In genomic region chr15:47812436-47813109, GRCh38 we compare ENCODE assay signal across 10 cellular contexts.
DNase-seq lines count a peak whose midpoint lies in the region; ATAC-seq, FAIRE-seq and TF ChIP-seq lines count a peak whose summit lies in the region.
"Had no signal": no experiment of that assay in that cellular context is flagged by ENCODE, and none has a peak within 500 bp of the region (broad histone marks: within the 10 kb centered on the region; RNA-seq: fewer than 3 reads in every experiment).

No MANE protein-coding gene starts in this region.

- TF ChIP-seq POLR2A in A549 (IDR thresholded peaks at IDR 0.05; ENCODE audit: low read length) (no peak), endothelial cell of umbilical vein (IDR thresholded peaks at IDR 0.05; ENCODE audit: low read depth, low read length) (no peak)

- dilution Hi-C loops in endothelial cell of umbilical vein (cut with MboI; ENCODE audit: extremely low pct_ligation_motif_present, low sequenced_read_pairs) = no loop called here

- ATAC-seq in A549 = peak; percentile 78 to 91
- ATAC-seq in GM19452 (IDR thresholded peaks at IDR 0.05; ENCODE audit: unreplicated experiment) = peak; percentile 75
- peak; percentile 73 for ATAC-seq in HG03354 (IDR thresholded peaks at IDR 0.05; ENCODE audit: poor library complexity, severe bottlenecking, unreplicated experiment)

- no peaks in the 10 kb centered on the region for H3K27me3 Mint-ChIP-seq in activated T-helper 1 cell treated with anti-CD3 and anti-CD28 coated beads, Interleukin-12 subunit alpha, Interleukin-12 subunit beta, Interleukin-2, Interleukin-4 antibody, amounts not matched to agents 30 ng/mL and 10 ng/mL and 1 ng/mL, durations not matched to agents 14 hours and 24 hours and 36 hours (ENCODE audit: insufficient read depth)

- WGBS in A549 (ENCODE audit: missing lambda C conversion rate) = 8% methylated on average over 5 of the region's 5 CpGs

- intact Hi-C loops in endothelial cell of umbilical vein (cut with micrococcal nuclease) = no loop called here
- intact Hi-C loops in activated T-helper 1 cell treated with anti-CD3 and anti-CD28 coated beads, Interleukin-12 subunit alpha, Interleukin-12 subunit beta, Interleukin-2, Interleukin-4 antibody, amounts not matched to agents 30 ng/mL and 10 ng/mL and 1 ng/mL, durations not matched to agents 14 hours and 24 hours and 36 hours (cut with micrococcal nuclease) = no loop called here

- H3K9me3 Mint-ChIP-seq in activated T-helper 1 cell treated with anti-CD3 and anti-CD28 coated beads, Interleukin-12 subunit alpha, Interleukin-12 subunit beta, Interleukin-2, Interleukin-4 antibody, amounts not matched to agents 30 ng/mL and 10 ng/mL and 1 ng/mL, durations not matched to agents 14 hours and 24 hours and 36 hours = no peaks in the 10 kb centered on the region
- H3K9me3 Mint-ChIP-seq: activated CD4-positive, alpha-beta memory T cell treated with anti-CD3 and anti-CD28 coated beads for 36 hours had no signal

- FAIRE-seq in A549 (lab: Jason Lieb, UNC) = no peak
- peak; percentile 56 for FAIRE-seq in endothelial cell of umbilical vein (lab: Jason Lieb, UNC)

- POLR2A ChIA-PET in A549 (lab: Yijun Ruan, JAX) = no interaction called here
- POLR2A ChIA-PET in endothelial cell of umbilical vein (lab: Charles Lee) = no interaction called here

- no TSS peak for BruUV-seq in endothelial cell of umbilical vein (replicated peaks; lab: Mats Ljungman, UMichigan)

- H3K4me3 ChIP-seq in A549 (no peak overlapping the region), endothelial cell of umbilical vein (replicated peaks in 1 of 3; ENCODE audit: insufficient read depth in 1 of 3, low read depth in 1 of 3, low read length in 3 of 3) (no peak overlapping the region)

- no peaks in the 10 kb centered on the region for H3K36me3 Mint-ChIP-seq in activated T-helper 1 cell treated with anti-CD3 and anti-CD28 coated beads, Interleukin-12 subunit alpha, Interleukin-12 subunit beta, Interleukin-2, Interleukin-4 antibody, amounts not matched to agents 30 ng/mL and 10 ng/mL and 1 ng/mL, durations not matched to agents 14 hours and 24 hours and 36 hours (ENCODE audit: low read depth)
- H3K36me3 Mint-ChIP-seq: activated CD4-positive, alpha-beta memory T cell treated with anti-CD3 and anti-CD28 coated beads for 36 hours had no signal

- TF ChIP-seq RAD21 in A549 (conservative IDR thresholded peaks at IDR 0.05 in 1 of 2, IDR thresholded peaks at IDR 0.05 in 1 of 2) = no peak

- H3K4me1 ChIP-seq in A549 (peaks cover 12% of the 10 kb centered on the region; the same call in 2 of the 3 replicates), endothelial cell of umbilical vein (ENCODE audit: control insufficient read depth, extremely low read depth, insufficient read depth, low read length) (peaks cover 12% of the 10 kb centered on the region)

- no peak overlapping the region for H3K4me3 Mint-ChIP-seq in activated T-helper 1 cell treated with anti-CD3 and anti-CD28 coated beads, Interleukin-12 subunit alpha, Interleukin-12 subunit beta, Interleukin-2, Interleukin-4 antibody, amounts not matched to agents 30 ng/mL and 10 ng/mL and 1 ng/mL, durations not matched to agents 14 hours and 24 hours and 36 hours
- H3K4me3 Mint-ChIP-seq: activated CD4-positive, alpha-beta memory T cell treated with anti-CD3 and anti-CD28 coated beads for 36 hours had no signal

- H3K27ac ChIP-seq in A549 (no peak overlapping the region; a peak in 1 of 6 replicates), endothelial cell of umbilical vein (ENCODE audit: insufficient read depth, low read depth, low read length) (peak overlapping the region; percentile 4)

- peak overlapping the region; percentile 33 for H3K4me2 ChIP-seq in A549
- H3K4me2 ChIP-seq in endothelial cell of umbilical vein (ENCODE audit: insufficient read depth, low read length) = peak overlapping the region; percentile 18

- DNase-seq in A549 (ENCODE audit: low read depth in 1 of 2, low spot score in 1 of 2) (peak; percentile 2 to 74), endothelial cell of umbilical vein (ENCODE audit: low read depth, low spot score) (no peak), NCI-H2196 treated with DMSO at 0.1 percent for 48 hours (lab: John Stamatoyannopoulos, UW; ENCODE audit: unreplicated experiment) (no peak), iPS-NIHi11 (ENCODE audit: low spot score) (no peak), DMS 273 treated with DMSO at 0.1 percent for 48 hours (lab: John Stamatoyannopoulos, UW) (no peak)
- DNase-seq in activated T-helper 1 cell treated with anti-CD3 and anti-CD28 coated beads, Interleukin-12 subunit alpha, Interleukin-12 subunit beta, Interleukin-2, Interleukin-4 antibody, amounts not matched to agents 30 ng/mL and 10 ng/mL and 1 ng/mL, durations not matched to agents 14 hours and 24 hours and 36 hours (ENCODE audit: low spot score) = no peak
- DNase-seq: activated CD4-positive, alpha-beta memory T cell treated with anti-CD3 and anti-CD28 coated beads for 36 hours; KBM-7 had no signal

- H3K79me2 ChIP-seq in endothelial cell of umbilical vein (ENCODE audit: control insufficient read depth, insufficient read depth, low read length) = no peaks in the 10 kb centered on the region

- H2AFZ ChIP-seq in endothelial cell of umbilical vein (ENCODE audit: low read depth, low read length) = peak overlapping the region; percentile 20

- CTCF ChIA-PET in A549 (lab: Yijun Ruan, JAX) (no interaction called here), endothelial cell of umbilical vein (lab: Charles Lee) (interaction anchor here (1.0 kb wide), 1 partner anchor 16 kb away, joined by 3 read pairs; no protein-coding TSS in a partner anchor)

- TF ChIP-seq CTCF in A549 (IDR thresholded peaks at IDR 0.05) (no peak), endothelial cell of umbilical vein (IDR thresholded peaks at IDR 0.05; ENCODE audit: extremely low read depth in 1 of 2, insufficient read depth in 1 of 2, low read depth in 1 of 2, low read length in 2 of 2) (no peak)

- H3K9me3 ChIP-seq in A549 = no peaks in the 10 kb centered on the region
- H3K9me3 ChIP-seq in endothelial cell of umbilical vein (replicated peaks; ENCODE audit: control insufficient read depth, insufficient read depth, low read length) = no peaks in the 10 kb centered on the region

- H3K4me1 Mint-ChIP-seq in activated T-helper 1 cell treated with anti-CD3 and anti-CD28 coated beads, Interleukin-12 subunit alpha, Interleukin-12 subunit beta, Interleukin-2, Interleukin-4 antibody, amounts not matched to agents 30 ng/mL and 10 ng/mL and 1 ng/mL, durations not matched to agents 14 hours and 24 hours and 36 hours (ENCODE audit: low read depth) = peaks cover 13% of the 10 kb centered on the region

- H3K9ac ChIP-seq in endothelial cell of umbilical vein (replicated peaks; ENCODE audit: extremely low read depth, insufficient read depth, low read length) = no peak overlapping the region

- H3K36me3 ChIP-seq in endothelial cell of umbilical vein (ENCODE audit: control insufficient read depth in 2 of 2, extremely low read depth in 1 of 2, insufficient read depth in 2 of 2, low read length in 2 of 2) = no peaks in the 10 kb centered on the region

- H3K27ac Mint-ChIP-seq in activated T-helper 1 cell treated with anti-CD3 and anti-CD28 coated beads, Interleukin-12 subunit alpha, Interleukin-12 subunit beta, Interleukin-2, Interleukin-4 antibody, amounts not matched to agents 30 ng/mL and 10 ng/mL and 1 ng/mL, durations not matched to agents 14 hours and 24 hours and 36 hours = no peak overlapping the region
- H3K27ac Mint-ChIP-seq: activated CD4-positive, alpha-beta memory T cell treated with anti-CD3 and anti-CD28 coated beads for 36 hours had no signal

- H3K9me1 ChIP-seq in endothelial cell of umbilical vein (replicated peaks; ENCODE audit: control insufficient read depth, extremely low read depth, insufficient read depth, low read length) = no peaks in the 10 kb centered on the region

- TF ChIP-seq EP300 in A549 (IDR thresholded peaks at IDR 0.05) = no peak

- H3K27me3 ChIP-seq in endothelial cell of umbilical vein (ENCODE audit: control insufficient read depth in 2 of 2, insufficient read depth in 2 of 2, low read length in 2 of 2) = peaks cover 3 to 5% of the 10 kb centered on the region in 2 experiments

- no peaks in the 10 kb centered on the region for H4K20me1 ChIP-seq in endothelial cell of umbilical vein (replicated peaks; ENCODE audit: control insufficient read depth, extremely low read depth, insufficient read depth, low read length)

TF ChIP-seq in endothelial cell of umbilical vein, 7 proteins besides CTCF, POLR2A, EP300 and RAD21:
- TF ChIP-seq JUN (IDR thresholded peaks at IDR 0.05; ENCODE audit: borderline replicate concordance, insufficient read depth, insufficient read length, low read depth) (peak; percentile 27), POLR2AphosphoS5 (IDR thresholded peaks at IDR 0.05; ENCODE audit: insufficient read depth, low read depth, low read length) (peak; percentile 22), EZH2 (IDR thresholded peaks at IDR 0.05; ENCODE audit: borderline replicate concordance, low read depth, low read length, severe bottlenecking) (no peak)

Comparison
In these comparisons a context has a peak if more than half of its experiments do, and no peak if none do; other contexts are left out.
1. DNase-seq: peak in A549 (2 of 2); none in endothelial cell of umbilical vein (single experiment), NCI-H2196 treated with DMSO at 0.1 percent for 48 hours (single experiment), iPS-NIHi11 (single experiment), DMS 273 treated with DMSO at 0.1 percent for 48 hours (single experiment) and activated T-helper 1 cell treated with anti-CD3 and anti-CD28 coated beads, Interleukin-12 subunit alpha, Interleukin-12 subunit beta, Interleukin-2, Interleukin-4 antibody, amounts not matched to agents 30 ng/mL and 10 ng/mL and 1 ng/mL, durations not matched to agents 14 hours and 24 hours and 36 hours (single experiment).
2. Peak in every context shown above with its lines, with median percentiles within 50 percentile points of each other: ATAC-seq.